Comparison of ENCODE assay signal across 13 cellular contexts in genomic region chr11:69167130-69167915, GRCh38. TPM values are rescaled to one million over a fixed set of nuclear protein-coding genes. Genes with fewer than 3 reads are reported as not detected.
DNase-seq lines count a peak whose midpoint lies in the region; ATAC-seq and TF ChIP-seq lines count a peak whose summit lies in the region.
"Had no signal": no experiment of that assay in that cellular context is flagged by ENCODE, and none has a peak within 500 bp of the region (broad histone marks: within the 10 kb centered on the region; RNA-seq: fewer than 3 reads in every experiment).

No MANE protein-coding gene starts in this region.

- in situ Hi-C loops in HAP-1 (cut with MboI; ENCODE audit: low sequenced_read_pairs), result no loop called here

- peak; percentile 20 for ATAC-seq in GM19467 (IDR thresholded peaks at IDR 0.05; ENCODE audit: unreplicated experiment)
- no peak for ATAC-seq in omental fat pad (ENCODE audit: low FRiP score)

- no peaks in the 10 kb centered on the region for H3K36me3 Mint-ChIP-seq in endodermal cell (ENCODE audit: low read depth)

- no peaks in the 10 kb centered on the region for H4K20me1 ChIP-seq in OCI-LY3 (ENCODE audit: insufficient read depth, low read length)

- H3K27me3 Mint-ChIP-seq in endodermal cell (ENCODE audit: insufficient read depth), result peaks cover 4% of the 10 kb centered on the region
- H3K27me3 Mint-ChIP-seq: activated naive CD4-positive, alpha-beta T cell treated with anti-CD3 and anti-CD28 coated beads, Interleukin-2, amount 50 U/mL, for 24 hours had no signal

- 87 to 89% methylated on average over 9 to 10 of the region's 10 CpGs for WGBS in endodermal cell (ENCODE audit: insufficient coverage in 1 of 2, insufficient read length in 1 of 2), 2 experiments

- no peaks in the 10 kb centered on the region for H3K27me3 ChIP-seq in OCI-LY3 (ENCODE audit: low read depth, low read length)
- H3K27me3 ChIP-seq in endodermal cell (ENCODE audit: control insufficient read depth, insufficient read depth, low read length, poor library complexity, severe bottlenecking), result no peaks in the 10 kb centered on the region
- no peaks in the 10 kb centered on the region for H3K27me3 ChIP-seq in HAP-1 (ENCODE audit: low read depth)
- H3K27me3 ChIP-seq in tibial artery, result no peaks in the 10 kb centered on the region

- H2AFZ ChIP-seq in OCI-LY3 (ENCODE audit: low read depth, low read length), result no peak overlapping the region

- intact Hi-C loops in tibial artery (cut with DNase I; ENCODE audit: low total_unique reads), result no loop called here

- H3K9me3 Mint-ChIP-seq in endodermal cell, result peaks cover 6% of the 10 kb centered on the region

- POLR2A ChIA-PET in HEK293T (lab: Yijun Ruan, JAX), result no interaction called here

- H3K4me3 ChIP-seq in OCI-LY3 (ENCODE audit: low read length) (peak overlapping the region; percentile 62), endodermal cell (ENCODE audit: low read length) (no peak overlapping the region), HAP-1 (no peak overlapping the region), tibial artery (peak overlapping the region in 1 of 2 donors; percentile 35)

- H3K27ac ChIP-seq in OCI-LY3 (ENCODE audit: low read length) (peak overlapping the region; percentile 86), endodermal cell (ENCODE audit: low read depth, low read length) (no peak overlapping the region), tibial artery (peak overlapping the region in 1 of 2 donors; percentile 44)

- peak; percentile 29 for DNase-seq in A172 (ENCODE audit: low spot score)
- peak; percentile 53 for DNase-seq in endodermal cell
- no peak for DNase-seq in HEK293T (ENCODE audit: extremely low spot score)
- DNase-seq in omental fat pad (ENCODE audit: low spot score), result no peak
- DNase-seq in HAP-1 (ENCODE audit: low spot score in 2 of 2), result no peak
- DNase-seq in tibial artery, result no peak
- DNase-seq: Caco-2; effector CD8-positive, alpha-beta T cell; NCI-H1105 treated with DMSO at 0.1 percent for 48 hours; NCI-H446 had no signal

- TF ChIP-seq CTCF in OCI-LY3 (IDR thresholded peaks at IDR 0.05; ENCODE audit: low read depth, low read length) (no peak), endodermal cell (conservative IDR thresholded peaks at IDR 0.05) (no peak), omental fat pad (IDR thresholded peaks at IDR 0.05) (no peak), tibial artery (IDR thresholded peaks at IDR 0.05) (no peak)

- no peak overlapping the region for H3K4me3 Mint-ChIP-seq in endodermal cell

- H3K9ac ChIP-seq in OCI-LY3 (ENCODE audit: low read length), result peak overlapping the region; percentile 70
- H3K9ac ChIP-seq in endodermal cell (ENCODE audit: extremely low read depth, low read length, poor library complexity, severe bottlenecking), result no peak overlapping the region

- H3K36me3 ChIP-seq in OCI-LY3 (replicated peaks; ENCODE audit: low read depth, low read length), result peaks cover 22% of the 10 kb centered on the region
- H3K36me3 ChIP-seq in endodermal cell (ENCODE audit: control insufficient read depth, insufficient read depth, low read length), result no peaks in the 10 kb centered on the region
- H3K36me3 ChIP-seq in HAP-1 (replicated peaks), result no peaks in the 10 kb centered on the region
- no peaks in the 10 kb centered on the region for H3K36me3 ChIP-seq in tibial artery

- H3K4me2 ChIP-seq in OCI-LY3 (ENCODE audit: low read length), result peak overlapping the region; percentile 86

- peaks cover 14% of the 10 kb centered on the region for H3K9me3 ChIP-seq in OCI-LY3 (ENCODE audit: insufficient read depth, low read length)
- peaks cover 9% of the 10 kb centered on the region for H3K9me3 ChIP-seq in endodermal cell (ENCODE audit: control insufficient read depth, low read length)
- peaks cover 4% of the 10 kb centered on the region; the same call in 1 of the 2 replicates for H3K9me3 ChIP-seq in HAP-1
- H3K9me3 ChIP-seq in tibial artery, result no peaks in the 10 kb centered on the region

- H3K4me1 ChIP-seq in OCI-LY3 (ENCODE audit: low read length) (peaks cover 35% of the 10 kb centered on the region), endodermal cell (ENCODE audit: control insufficient read depth, insufficient read depth, low read length) (no peaks in the 10 kb centered on the region), HAP-1 (no peaks in the 10 kb centered on the region), tibial artery (peaks cover 0 to 16% (median 15%) of the 10 kb centered on the region in 4 donors)

- no peaks in the 10 kb centered on the region for H3K4me1 Mint-ChIP-seq in endodermal cell

- no peak overlapping the region for H3K27ac Mint-ChIP-seq in endodermal cell

- CTCF ChIA-PET in HEK293T (lab: Yijun Ruan, JAX), result no interaction called here

- H3K79me2 ChIP-seq in OCI-LY3 (ENCODE audit: low read length), result no peaks in the 10 kb centered on the region

TF ChIP-seq in HEK293T, 16 proteins besides CTCF, POLR2A, EP300 and RAD21:
- no peak for TF ChIP-seq L3MBTL2 (conservative IDR thresholded peaks at IDR 0.05)
- no peak for TF ChIP-seq SUZ12 (IDR thresholded peaks at IDR 0.05)
- TF ChIP-seq HDGF (IDR thresholded peaks at IDR 0.05; ENCODE audit: borderline replicate concordance), result no peak
- TF ChIP-seq SP1 (IDR thresholded peaks at IDR 0.05), result no peak
- TF ChIP-seq TARDBP (IDR thresholded peaks at IDR 0.05), result no peak
- no peak for TF ChIP-seq FOXK2 (IDR thresholded peaks at IDR 0.05)
- TF ChIP-seq FOXA1 (IDR thresholded peaks at IDR 0.05), result no peak
- no peak for TF ChIP-seq BHLHE40 (IDR thresholded peaks at IDR 0.05; ENCODE audit: borderline replicate concordance)
- TF ChIP-seq ELF4 (IDR thresholded peaks at IDR 0.05), result no peak
- no peak for TF ChIP-seq NFRKB (IDR thresholded peaks at IDR 0.05)
- no peak for TF ChIP-seq CTBP1 (IDR thresholded peaks at IDR 0.05; ENCODE audit: borderline replicate concordance)
- no peak for TF ChIP-seq PKNOX1 (IDR thresholded peaks at IDR 0.05)
- TF ChIP-seq FOXM1 (IDR thresholded peaks at IDR 0.05; ENCODE audit: borderline replicate concordance), result no peak
- TF ChIP-seq ARNT (IDR thresholded peaks at IDR 0.05), result no peak
- TF ChIP-seq LEF1 (IDR thresholded peaks at IDR 0.05; ENCODE audit: borderline replicate concordance), result no peak
- TF ChIP-seq ZNF384 (IDR thresholded peaks at IDR 0.05), result no peak

RNA-seq across cellular contexts. Expression of gene SMIM38, which starts 11.6 kb away (rescaled TPM):
- total RNA-seq in A172 (2014; rRNA removed; shearing (Covaris generic)), result 0.14 and 1.8 TPM in 2 replicates
- total RNA-seq in endodermal cell, result under 1 TPM; 0.20 to 0.64 TPM
- polyA plus RNA-seq in endodermal cell (2013, experiment 1 of 2), result 0.18 TPM
- polyA plus RNA-seq in endodermal cell (2013, experiment 2 of 2), result not detected
- total RNA-seq in omental fat pad, result 1 to 10 TPM in 1 of 4 donors, under 1 TPM in 3; 0.69 to 1.6 (median 0.85) TPM

Comparison
In these comparisons a context has a peak if more than half of its experiments do, and no peak if none do; other contexts are left out.
1. DNase-seq: peak in A172 (single experiment) and endodermal cell (single experiment); none in HEK293T (single experiment), omental fat pad (single experiment), HAP-1 (0 of 2) and tibial artery (0 of 2).